10 cellular contexts compared by ENCODE assay signal in the genomic region with DNA sequence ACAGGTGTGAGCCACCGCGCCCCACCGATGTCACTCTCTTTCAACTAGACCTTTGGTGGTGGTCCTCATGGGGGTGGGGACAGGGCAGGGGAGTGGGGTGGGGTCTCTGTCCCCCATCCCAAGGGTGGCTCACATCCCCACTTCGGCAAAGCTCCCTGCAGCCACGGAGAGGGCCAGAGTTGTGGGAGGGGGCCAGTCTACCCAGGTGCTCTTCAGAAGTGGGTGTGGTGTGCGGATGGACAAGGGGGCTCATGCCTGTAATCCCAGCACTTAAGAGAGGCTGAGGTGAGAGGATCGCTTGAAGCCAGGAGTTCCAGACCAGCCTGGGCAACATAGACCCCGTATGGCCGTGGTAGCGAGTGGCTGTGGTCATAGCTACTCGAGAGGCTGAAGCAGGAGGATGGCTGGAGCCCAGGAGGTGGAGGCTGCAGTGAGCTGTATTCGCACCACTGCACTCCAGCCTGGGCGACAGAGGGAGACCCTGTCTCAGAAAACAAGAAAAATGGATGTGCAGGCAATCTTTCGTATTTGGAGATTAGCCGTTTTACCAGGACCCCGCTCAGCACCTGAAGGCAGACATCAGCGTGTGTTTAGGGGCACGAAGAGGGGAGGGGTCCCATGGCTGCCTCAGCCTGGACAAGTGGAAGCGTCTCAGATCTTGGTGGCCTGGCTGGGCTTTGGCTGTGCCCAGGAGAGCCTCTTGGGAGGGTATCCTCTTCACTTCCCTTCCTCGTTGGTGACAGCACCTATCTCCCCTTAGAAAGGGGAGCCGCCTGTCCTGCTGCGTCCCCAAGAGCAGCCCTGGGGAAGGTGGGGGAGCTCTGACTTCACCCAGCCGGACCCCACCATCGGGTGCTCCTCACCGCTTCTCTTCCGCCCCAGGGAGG. TPM values are rescaled to one million over a fixed set of nuclear protein-coding genes. Genes with fewer than 3 reads are reported as not detected.
A peak's percentile ranks its signal among the peaks of the same experiment; 100 is the strongest.
DNase-seq lines count a peak whose midpoint lies in the region; ATAC-seq and TF ChIP-seq lines count a peak whose summit lies in the region.
"Had no signal": no experiment of that assay in that cellular context is flagged by ENCODE, and none has a peak within 500 bp of the region (broad histone marks: within the 10 kb centered on the region; RNA-seq: fewer than 3 reads in every experiment).

No MANE protein-coding gene starts in this region.

- ATAC-seq in activated T-cell treated with anti-CD3 and anti-CD28 coated beads, Interleukin-2, amount 50 U/mL, for 72 hours (replicated peaks in 1 of 2), result no peak

- H3K27ac ChIP-seq in SK-N-MC (no peak overlapping the region), suprapubic skin (no peak overlapping the region)

- H3K4me3 ChIP-seq in SK-N-MC, result peak overlapping the region; percentile 76
- H3K4me3 ChIP-seq in foreskin fibroblast (ENCODE audit: low read depth in 1 of 2, low read length in 2 of 2), result peak overlapping the region; percentile 30 to 49
- H3K4me3 ChIP-seq in suprapubic skin, result peak overlapping the region; percentile 45

- peak overlapping the region; percentile 72 for H3K9ac ChIP-seq in SK-N-MC (ENCODE audit: insufficient read length)

- peaks cover 50% of the 10 kb centered on the region for H3K27me3 ChIP-seq in suprapubic skin

- no peaks in the 10 kb centered on the region for H3K9me3 Mint-ChIP-seq in activated T-cell treated with anti-CD3 and anti-CD28 coated beads, Interleukin-2, amount 50 U/mL, for 72 hours

- no peak for DNase-seq in activated T-cell treated with anti-CD3 and anti-CD28 coated beads, Interleukin-2, amount 50 U/mL, for 72 hours
- no peak for DNase-seq in activated T-cell treated with anti-CD3 and anti-CD28 coated beads for 4 hours
- no peak for DNase-seq in SK-N-MC (ENCODE audit: low read depth, low spot score)
- no peak for DNase-seq in foreskin fibroblast
- no peak for DNase-seq in suprapubic skin (ENCODE audit: low spot score in 2 of 2)
- DNase-seq in NCI-H2081 (lab: John Stamatoyannopoulos, UW), result no peak
- no peak for DNase-seq in HPDE6-E6E7 (ENCODE audit: extremely low spot score)
- DNase-seq in stimulated activated CD4-positive, alpha-beta T cell treated with anti-CD3 and anti-CD28 coated beads, Interleukin-2, amount 100 ng/mL, for 24 hours, result no peak
- DNase-seq: midbrain had no signal

- no peak for TF ChIP-seq POLR2A in suprapubic skin (IDR thresholded peaks at IDR 0.05)

- TF ChIP-seq CTCF in foreskin fibroblast (IDR thresholded peaks at IDR 0.05; ENCODE audit: low read depth, low read length) (no peak), suprapubic skin (IDR thresholded peaks at IDR 0.05) (no peak)

- H3K27ac Mint-ChIP-seq in activated T-cell treated with anti-CD3 and anti-CD28 coated beads, Interleukin-2, amount 50 U/mL, for 72 hours, result no peak overlapping the region

- no peaks in the 10 kb centered on the region for H3K9me3 ChIP-seq in SK-N-MC (ENCODE audit: low read depth, low read length)
- H3K9me3 ChIP-seq in suprapubic skin, result no peaks in the 10 kb centered on the region

- H3K36me3 Mint-ChIP-seq in activated T-cell treated with anti-CD3 and anti-CD28 coated beads, Interleukin-2, amount 50 U/mL, for 72 hours (ENCODE audit: insufficient read depth in 2 of 2), result peaks cover 1 to 14% of the 10 kb centered on the region in 2 donors

- H3K36me3 ChIP-seq in SK-N-MC (ENCODE audit: insufficient read depth, low read length) (peaks cover 18% of the 10 kb centered on the region; the same call in 1 of the 2 replicates), suprapubic skin (peaks cover 29% of the 10 kb centered on the region)

- peaks cover 25% of the 10 kb centered on the region for H3K4me1 Mint-ChIP-seq in activated T-cell treated with anti-CD3 and anti-CD28 coated beads, Interleukin-2, amount 50 U/mL, for 72 hours (ENCODE audit: low read depth)

- peak overlapping the region; percentile 76 to 78 for H3K4me3 Mint-ChIP-seq in activated T-cell treated with anti-CD3 and anti-CD28 coated beads, Interleukin-2, amount 50 U/mL, for 72 hours

- H3K27me3 Mint-ChIP-seq in activated T-cell treated with anti-CD3 and anti-CD28 coated beads, Interleukin-2, amount 50 U/mL, for 72 hours (ENCODE audit: low read depth), result peaks cover 28% of the 10 kb centered on the region

- TF ChIP-seq EP300 in suprapubic skin (IDR thresholded peaks at IDR 0.05), result no peak

- peaks cover 56% of the 10 kb centered on the region for H3K4me1 ChIP-seq in suprapubic skin

- WGBS in suprapubic skin, result 48% methylated on average over 21 of the region's 26 CpGs

RNA-seq across cellular contexts. Expression of gene TGFBR3L, which starts 0.9 kb away (rescaled TPM):
- 1 to 10 TPM; 7.4 to 9.7 TPM for total RNA-seq in activated T-cell treated with anti-CD3 and anti-CD28 coated beads, Interleukin-2, amount 50 U/mL, for 72 hours
- total RNA-seq in suprapubic skin, result not detected

RNA-seq across cellular contexts. Expression of gene SNAPC2, which starts 4.6 kb away (rescaled TPM):
- 10 to 100 TPM; 23.7 to 25.5 TPM for total RNA-seq in activated T-cell treated with anti-CD3 and anti-CD28 coated beads, Interleukin-2, amount 50 U/mL, for 72 hours
- 10 to 100 TPM; 11.1 to 22.3 (median 19.6) TPM for total RNA-seq in suprapubic skin

RNA-seq across cellular contexts. Expression of gene CTXN1, which starts 10.4 kb away (rescaled TPM):
- total RNA-seq in activated T-cell treated with anti-CD3 and anti-CD28 coated beads, Interleukin-2, amount 50 U/mL, for 72 hours, result under 1 TPM; 0.50 to 0.63 TPM
- 1 to 10 TPM; 1.2 to 3.6 (median 2.6) TPM for total RNA-seq in suprapubic skin
- total RNA-seq: T-helper 1 cell treated with Interleukin-12 subunit alpha and Interleukin-12 subunit beta and Interleukin-4 antibody, amounts not matched to agents 30 ng/mL and 1 ng/mL, for 36 hours had no signal

RNA-seq across cellular contexts. Expression of gene MAP2K7, which starts 11.8 kb away (rescaled TPM):
- total RNA-seq in activated T-cell treated with anti-CD3 and anti-CD28 coated beads, Interleukin-2, amount 50 U/mL, for 72 hours, result 10 to 100 TPM; 40.2 to 40.3 TPM
- total RNA-seq in suprapubic skin, result 10 to 100 TPM; 25.1 to 52.4 (median 29.3) TPM

RNA-seq across cellular contexts. Expression of gene LRRC8E, which starts 27.2 kb away (rescaled TPM):
- total RNA-seq in activated T-cell treated with anti-CD3 and anti-CD28 coated beads, Interleukin-2, amount 50 U/mL, for 72 hours, result not detected
- 10 to 100 TPM; 15.2 to 41.6 (median 30.9) TPM for total RNA-seq in suprapubic skin
- total RNA-seq: T-helper 1 cell treated with Interleukin-12 subunit alpha and Interleukin-12 subunit beta and Interleukin-4 antibody, amounts not matched to agents 30 ng/mL and 1 ng/mL, for 36 hours had no signal

Comparison
In these comparisons a context has a peak if more than half of its experiments do, and no peak if none do; other contexts are left out.
1. RNA of gene TGFBR3L, which starts 0.9 kb away (total RNA-seq): 7.4 to 9.7 TPM in activated T-cell treated with anti-CD3 and anti-CD28 coated beads, Interleukin-2, amount 50 U/mL, for 72 hours; not detected in suprapubic skin; every median in the first group is over 4 times any median in the second.
2. Peak in every context shown above with its lines, with median percentiles within 50 percentile points of each other: H3K4me3 ChIP-seq.